33 cellular contexts compared by ENCODE assay signal in the genomic region with DNA sequence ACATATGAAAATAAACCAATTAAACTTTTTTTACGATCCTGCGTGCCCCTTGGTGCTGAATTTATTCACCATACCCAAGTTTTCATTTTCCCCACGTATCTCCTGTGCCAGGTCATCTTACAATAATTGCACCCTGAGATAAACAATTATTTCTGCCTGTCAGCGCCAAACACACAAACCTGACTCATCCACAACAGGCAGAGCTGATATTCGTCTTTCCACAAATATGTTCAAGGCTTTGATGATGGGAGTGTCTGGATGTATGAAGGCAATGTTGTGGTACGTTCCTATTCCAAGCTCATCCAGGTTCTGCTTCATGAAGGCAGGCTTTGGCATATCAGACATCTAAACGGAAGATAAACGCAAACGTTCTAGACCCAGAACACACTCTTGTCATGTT. TPM values are rescaled to one million over a fixed set of nuclear protein-coding genes. Genes with fewer than 3 reads are reported as not detected.
DNase-seq lines count a peak whose midpoint lies in the region; ATAC-seq and TF ChIP-seq lines count a peak whose summit lies in the region.
"Had no signal": no experiment of that assay in that cellular context is flagged by ENCODE, and none has a peak within 500 bp of the region (broad histone marks: within the 10 kb centered on the region; RNA-seq: fewer than 3 reads in every experiment).

No MANE protein-coding gene starts in this region.

- no peak for TF ChIP-seq POLR2A in breast epithelium (IDR thresholded peaks at IDR 0.05)

- no peak overlapping the region for H3K56ac ChIP-seq in mesendoderm (ENCODE audit: low read length)

- POLR2A ChIA-PET in MCF 10A (lab: Yijun Ruan, JAX) (interaction anchor here (0.9 kb wide), 1 partner anchor 68 kb away, joined by 4 read pairs; no protein-coding TSS in a partner anchor), SK-N-SH (lab: Yijun Ruan, JAX) (no interaction called here)

- CTCF ChIA-PET in MCF 10A (lab: Yijun Ruan, JAX) (no interaction called here), SK-N-SH (lab: Yijun Ruan, JAX) (interaction anchor here (1.1 to 2.9 kb wide), 2 partner anchors 23 to 217 kb away, joined by 3 to 8 read pairs; no protein-coding TSS in a partner anchor)

- no TSS peak for BruUV-seq in MCF 10A (replicated peaks; lab: Mats Ljungman, UMichigan)

- H3K9me3 ChIP-seq in breast epithelium: no peaks in the 10 kb centered on the region
- H3K9me3 ChIP-seq in SK-N-SH: no peaks in the 10 kb centered on the region
- H3K9me3 ChIP-seq: gastroesophageal sphincter, Peyer's patch, prostate gland, testis, uterus had no signal

- H3K4me3 ChIP-seq in breast epithelium: no peak overlapping the region
- no peak overlapping the region for H3K4me3 ChIP-seq in SK-N-SH (ENCODE audit: low read depth in 2 of 2, low read length in 1 of 2)
- H3K4me3 ChIP-seq in fibroblast of mammary gland (ENCODE audit: control insufficient read depth, low read depth, low read length): no peak overlapping the region
- no peak overlapping the region for H3K4me3 ChIP-seq in mesendoderm (ENCODE audit: low read length)
- H3K4me3 ChIP-seq: gastroesophageal sphincter, Peyer's patch, prostate gland, testis, uterus had no signal

- H4K5ac ChIP-seq in mesendoderm (ENCODE audit: low read length): no peak overlapping the region

- no peak overlapping the region for H3K23ac ChIP-seq in mesendoderm (ENCODE audit: low read length)

- no peak for ATAC-seq in HG02852 (IDR thresholded peaks at IDR 0.05; ENCODE audit: unreplicated experiment)
- ATAC-seq: esophagus mucosa; gastroesophageal sphincter; left lobe of liver; naive thymus-derived CD4-positive, alpha-beta T cell; sciatic nerve had no signal

- no peaks in the 10 kb centered on the region for H3F3A ChIP-seq in SK-N-SH (replicated peaks; ENCODE audit: insufficient read depth)

- no peak for TF ChIP-seq CTCF in MCF 10A (IDR thresholded peaks at IDR 0.05; ENCODE audit: unreplicated experiment)
- TF ChIP-seq CTCF in breast epithelium (IDR thresholded peaks at IDR 0.05): no peak
- TF ChIP-seq CTCF in SK-N-SH (IDR thresholded peaks at IDR 0.05): no peak
- no peak for TF ChIP-seq CTCF in fibroblast of mammary gland (conservative IDR thresholded peaks at IDR 0.05; ENCODE audit: control insufficient read depth, insufficient read depth, low read depth, low read length)
- no peak for TF ChIP-seq CTCF in CD14-positive monocyte (IDR thresholded peaks at IDR 0.05)

- H3K79me1 ChIP-seq in mesendoderm (ENCODE audit: low read length): no peaks in the 10 kb centered on the region

- intact Hi-C loops in MCF 10A (cut with micrococcal nuclease) (no loop called here), breast epithelium (cut with DNase I; ENCODE audit: low total_unique reads) (no loop called here), CD14-positive monocyte (cut with micrococcal nuclease) (no loop called here)

- H3K9me3 Mint-ChIP-seq in MCF 10A (ENCODE audit: unreplicated experiment) (no peaks in the 10 kb centered on the region), CD14-positive monocyte (no peaks in the 10 kb centered on the region)
- H3K9me3 Mint-ChIP-seq: activated naive CD4-positive, alpha-beta T cell treated with anti-CD3 and anti-CD28 coated beads, Interleukin-2, amount 10 ng/mL, durations not matched to agents 7 days and 5 days; activated T-helper 1 cell treated with anti-CD3 and anti-CD28 coated beads, Interleukin-12 subunit alpha, Interleukin-12 subunit beta, Interleukin-2, Interleukin-4 antibody, amounts not matched to agents 30 ng/mL and 10 ng/mL and 1 ng/mL, durations not matched to agents 14 hours and 24 hours and 36 hours; naive thymus-derived CD4-positive, alpha-beta T cell had no signal

- no peak overlapping the region for H3K9ac ChIP-seq in SK-N-SH
- no peak overlapping the region for H3K9ac ChIP-seq in mesendoderm (ENCODE audit: low read length)

- H2AFZ ChIP-seq in SK-N-SH (ENCODE audit: low read depth): no peak overlapping the region

- H3K36me3 ChIP-seq in breast epithelium (no peaks in the 10 kb centered on the region), SK-N-SH (replicated peaks in 1 of 2; ENCODE audit: control insufficient read depth in 1 of 2, insufficient read depth in 2 of 2, low read length in 1 of 2) (peaks cover 50 to 58% of the 10 kb centered on the region in 2 experiments), mesendoderm (ENCODE audit: control insufficient read depth, insufficient read depth, low read length) (no peaks in the 10 kb centered on the region)
- H3K36me3 ChIP-seq: prostate gland, uterus had no signal

- TF ChIP-seq RAD21 in SK-N-SH (IDR thresholded peaks at IDR 0.05; ENCODE audit: low read length): no peak

- H3K4ac ChIP-seq in mesendoderm (ENCODE audit: low read depth, low read length): no peak overlapping the region

- H3K4me3 Mint-ChIP-seq in MCF 10A (ENCODE audit: unreplicated experiment) (no peak overlapping the region), CD14-positive monocyte (no peak overlapping the region)
- H3K4me3 Mint-ChIP-seq: activated naive CD4-positive, alpha-beta T cell treated with anti-CD3 and anti-CD28 coated beads, Interleukin-2, amount 10 ng/mL, durations not matched to agents 7 days and 5 days; activated T-helper 1 cell treated with anti-CD3 and anti-CD28 coated beads, Interleukin-12 subunit alpha, Interleukin-12 subunit beta, Interleukin-2, Interleukin-4 antibody, amounts not matched to agents 30 ng/mL and 10 ng/mL and 1 ng/mL, durations not matched to agents 14 hours and 24 hours and 36 hours; B cell; naive thymus-derived CD4-positive, alpha-beta T cell had no signal

- no peak overlapping the region for H2BK15ac ChIP-seq in mesendoderm (replicated peaks; ENCODE audit: low read depth)

- H3K4me1 Mint-ChIP-seq in MCF 10A (ENCODE audit: insufficient read depth, unreplicated experiment) (peaks cover 4% of the 10 kb centered on the region), CD14-positive monocyte (no peaks in the 10 kb centered on the region)
- H3K4me1 Mint-ChIP-seq: B cell had no signal

- H3K4me1 ChIP-seq in breast epithelium (peaks cover 0 to 7% of the 10 kb centered on the region in 2 donors), SK-N-SH (ENCODE audit: control insufficient read depth in 1 of 2, insufficient read depth in 2 of 2, low read depth in 1 of 2, low read length in 1 of 2) (peaks cover 2 to 4% of the 10 kb centered on the region in 2 experiments; a peak in 3 of 4 replicates), mesendoderm (ENCODE audit: control insufficient read depth, low read depth, low read length) (no peaks in the 10 kb centered on the region)
- H3K4me1 ChIP-seq: Peyer's patch, prostate gland, testis had no signal

- H3K27me3 ChIP-seq in breast epithelium (no peaks in the 10 kb centered on the region), SK-N-SH (ENCODE audit: insufficient read depth) (no peaks in the 10 kb centered on the region), mesendoderm (ENCODE audit: insufficient read depth, low read length, poor library complexity) (no peaks in the 10 kb centered on the region)
- H3K27me3 ChIP-seq: gastroesophageal sphincter, Peyer's patch, testis, uterus had no signal

- TF ChIP-seq EP300 in SK-N-SH (IDR thresholded peaks at IDR 0.05; ENCODE audit: borderline replicate concordance in 1 of 2, low read depth in 1 of 2, low read length in 1 of 2): no peak

- H4K8ac ChIP-seq in mesendoderm (ENCODE audit: low read depth, low read length): no peak overlapping the region

- no peak overlapping the region for H3K18ac ChIP-seq in mesendoderm (ENCODE audit: low read length)

- no peak overlapping the region for H2BK5ac ChIP-seq in mesendoderm (ENCODE audit: low read length)

- H3K27ac Mint-ChIP-seq in MCF 10A (ENCODE audit: low read depth, unreplicated experiment) (no peak overlapping the region), CD14-positive monocyte (no peak overlapping the region)
- H3K27ac Mint-ChIP-seq: activated naive CD4-positive, alpha-beta T cell treated with anti-CD3 and anti-CD28 coated beads, Interleukin-2, amount 10 ng/mL, durations not matched to agents 7 days and 5 days; activated T-helper 1 cell treated with anti-CD3 and anti-CD28 coated beads, Interleukin-12 subunit alpha, Interleukin-12 subunit beta, Interleukin-2, Interleukin-4 antibody, amounts not matched to agents 30 ng/mL and 10 ng/mL and 1 ng/mL, durations not matched to agents 14 hours and 24 hours and 36 hours; B cell had no signal

- 90% methylated on average over 9 of the region's 9 CpGs for WGBS in SK-N-SH (ENCODE audit: low lambda C conversion rate)
- WGBS in mesendoderm (ENCODE audit: extremely low coverage, insufficient coverage, low lambda C conversion rate): no CpG with 5 or more reads among the region's 9 CpGs

- H2BK120ac ChIP-seq in mesendoderm (ENCODE audit: low read depth, low read length): no peak overlapping the region

- H3K27me3 Mint-ChIP-seq in MCF 10A (ENCODE audit: insufficient read depth, unreplicated experiment) (no peaks in the 10 kb centered on the region), CD14-positive monocyte (ENCODE audit: low read depth in 3 of 3) (no peaks in the 10 kb centered on the region)
- H3K27me3 Mint-ChIP-seq: activated naive CD4-positive, alpha-beta T cell treated with anti-CD3 and anti-CD28 coated beads, Interleukin-2, amount 10 ng/mL, durations not matched to agents 7 days and 5 days; B cell; naive thymus-derived CD4-positive, alpha-beta T cell had no signal

- no peaks in the 10 kb centered on the region; the same call in 1 of the 2 replicates for H3K9me2 ChIP-seq in SK-N-SH

- DNase-seq in MCF 10A (ENCODE audit: unreplicated experiment): peak; percentile 25
- DNase-seq in breast epithelium (ENCODE audit: low spot score in 2 of 2): no peak
- no peak for DNase-seq in SK-N-SH
- DNase-seq in fibroblast of mammary gland (ENCODE audit: low read depth): peak; percentile 64
- no peak for DNase-seq in CD14-positive monocyte (ENCODE audit: low spot score)
- DNase-seq in COR-L47 (lab: John Stamatoyannopoulos, UW): no peak
- DNase-seq in mesendoderm: no peak
- DNase-seq: 8988T; activated CD4-positive, alpha-beta T cell treated with anti-CD3 and anti-CD28 coated beads, Interleukin-2, amount 50 U/mL, for 48 hours; activated CD8-positive, alpha-beta memory T cell treated with anti-CD3 and anti-CD28 coated beads, Interleukin-2, amount 50 U/mL, for 4 hours; activated naive CD4-positive, alpha-beta T cell treated with anti-CD3 and anti-CD28 coated beads, Interleukin-2, amount 10 ng/mL, durations not matched to agents 7 days and 5 days; amniotic stem cell; GDM1; hippocampal formation; naive thymus-derived CD4-positive, alpha-beta T cell; NCI-H1092; NCI-H187 treated with DMSO at 0.1 percent for 48 hours; NCI-H2171 treated with DMSO at 0.1 percent for 48 hours; NCI-H524 treated with DMSO at 0.1 percent for 48 hours; nucleus accumbens; Peyer's patch; stimulated activated naive CD4-positive, alpha-beta T cell treated with Interleukin-2 at 50 U/mL for 16 hours; T-helper 1 cell; testis; uterus had no signal

- H3K79me2 ChIP-seq in SK-N-SH (ENCODE audit: insufficient read depth) (no peaks in the 10 kb centered on the region), mesendoderm (ENCODE audit: control insufficient read depth, insufficient read depth, low read length) (no peaks in the 10 kb centered on the region)

- no peak overlapping the region for H2AK5ac ChIP-seq in mesendoderm (ENCODE audit: low read length)

- H3K4me2 ChIP-seq in SK-N-SH (no peak overlapping the region), mesendoderm (ENCODE audit: low read length) (no peak overlapping the region)

- H3K36me3 Mint-ChIP-seq in MCF 10A (ENCODE audit: insufficient read depth, unreplicated experiment) (peaks cover 99% of the 10 kb centered on the region), CD14-positive monocyte (peaks cover 68 to 85% of the 10 kb centered on the region in 2 donors)

- no peaks in the 10 kb centered on the region for H4K20me1 ChIP-seq in SK-N-SH (ENCODE audit: insufficient read depth)

- peak overlapping the region in 1 of 2 donors; percentile 70 for H3K27ac ChIP-seq in breast epithelium
- no peak overlapping the region for H3K27ac ChIP-seq in SK-N-SH (ENCODE audit: low read depth in 2 of 2, low read length in 1 of 2)
- H3K27ac ChIP-seq in mesendoderm (ENCODE audit: low read depth, low read length): no peak overlapping the region
- H3K27ac ChIP-seq: Peyer's patch, testis had no signal

RNA-seq across cellular contexts. Expression of a gene that starts 45.8 kb away (rescaled TPM):
- total RNA-seq in MCF 10A (2022) (135 and 151 TPM in 2 replicates), breast epithelium (10 to 100 TPM; 89.3 to 99.3 (median 95.0) TPM)
- polyA plus RNA-seq in SK-N-SH (2012; rRNA removed) (87.3 and 90.5 TPM in 2 replicates), CD14-positive monocyte (10 to 100 TPM; 95.8 to 96.1 TPM)
- 116 and 169 TPM in 2 replicates for polyA plus RNA-seq in SK-N-SH (2012; cell fraction: cytosol; rRNA removed)
- polyA plus RNA-seq in SK-N-SH (2012; cell fraction: nucleus; rRNA removed): 42.8 and 46.3 TPM in 2 replicates
- 85.1 TPM for polyA plus RNA-seq in mesendoderm (2013, experiment 1 of 2)
- polyA plus RNA-seq in mesendoderm (2013, experiment 2 of 2): 85.3 TPM

Comparison
In these comparisons a context has a peak if more than half of its experiments do, and no peak if none do; other contexts are left out.
1. DNase-seq: peak in MCF 10A (single experiment) and fibroblast of mammary gland (single experiment); none in breast epithelium (0 of 2), SK-N-SH (single experiment), CD14-positive monocyte (single experiment), COR-L47 (single experiment) and mesendoderm (single experiment).